In the genomic region with DNA sequence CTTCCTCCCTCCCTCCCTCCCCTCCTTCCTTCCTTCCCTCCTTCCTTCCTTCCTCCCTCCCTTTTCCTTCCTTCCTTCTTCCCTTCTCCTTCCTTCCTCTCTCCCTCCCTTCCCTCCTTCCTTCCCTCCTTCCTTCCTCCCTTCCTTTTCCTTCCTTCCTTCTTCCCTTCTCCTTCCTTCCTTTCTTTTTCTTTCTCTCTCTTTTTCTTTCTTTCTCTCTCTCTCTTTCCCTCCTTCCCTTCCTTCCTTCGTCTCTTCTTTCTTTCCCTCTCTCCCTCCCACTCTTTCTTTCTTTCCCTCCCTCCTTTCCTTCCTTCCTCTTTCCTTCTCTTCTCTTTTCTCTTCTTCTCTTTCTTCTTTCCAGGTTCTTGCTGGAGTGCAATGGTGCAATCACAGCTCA, we compare ENCODE assay signal across 1 cellular context.
TF ChIP-seq lines count a peak whose summit lies in the region.

No MANE protein-coding gene starts in this region.

TF ChIP-seq in K562, 482 proteins besides CTCF, POLR2A, EP300 and RAD21 (continued from another document):
- no peak for TF ChIP-seq VEZF1 (CRISPR knock-in tag; IDR thresholded peaks at IDR 0.05)
- 0 out of 2 replicates have a peak, but pooled peaks have one; percentile 44 for TF ChIP-seq OTX1 (CRISPR knock-in tag; IDR thresholded peaks at IDR 0.05)
- TF ChIP-seq GTF2F1 (IDR thresholded peaks at IDR 0.05; ENCODE audit: low read depth, low read length), result no peak
- no peak for TF ChIP-seq COPS2 (conservative IDR thresholded peaks at IDR 0.05)
- TF ChIP-seq ZNF436 (CRISPR knock-in tag; IDR thresholded peaks at IDR 0.05), result no peak
- TF ChIP-seq RAD51 (IDR thresholded peaks at IDR 0.05; ENCODE audit: borderline replicate concordance, low read depth), result no peak
- no peak for TF ChIP-seq KDM1A (IDR thresholded peaks at IDR 0.05)
- no peak for TF ChIP-seq MCM2 (IDR thresholded peaks at IDR 0.05; ENCODE audit: low read depth)
- no peak for TF ChIP-seq NR2C1 (IDR thresholded peaks at IDR 0.05)
- TF ChIP-seq NR2C1 (tag; IDR thresholded peaks at IDR 0.05), result no peak
- TF ChIP-seq, protein P1, sequence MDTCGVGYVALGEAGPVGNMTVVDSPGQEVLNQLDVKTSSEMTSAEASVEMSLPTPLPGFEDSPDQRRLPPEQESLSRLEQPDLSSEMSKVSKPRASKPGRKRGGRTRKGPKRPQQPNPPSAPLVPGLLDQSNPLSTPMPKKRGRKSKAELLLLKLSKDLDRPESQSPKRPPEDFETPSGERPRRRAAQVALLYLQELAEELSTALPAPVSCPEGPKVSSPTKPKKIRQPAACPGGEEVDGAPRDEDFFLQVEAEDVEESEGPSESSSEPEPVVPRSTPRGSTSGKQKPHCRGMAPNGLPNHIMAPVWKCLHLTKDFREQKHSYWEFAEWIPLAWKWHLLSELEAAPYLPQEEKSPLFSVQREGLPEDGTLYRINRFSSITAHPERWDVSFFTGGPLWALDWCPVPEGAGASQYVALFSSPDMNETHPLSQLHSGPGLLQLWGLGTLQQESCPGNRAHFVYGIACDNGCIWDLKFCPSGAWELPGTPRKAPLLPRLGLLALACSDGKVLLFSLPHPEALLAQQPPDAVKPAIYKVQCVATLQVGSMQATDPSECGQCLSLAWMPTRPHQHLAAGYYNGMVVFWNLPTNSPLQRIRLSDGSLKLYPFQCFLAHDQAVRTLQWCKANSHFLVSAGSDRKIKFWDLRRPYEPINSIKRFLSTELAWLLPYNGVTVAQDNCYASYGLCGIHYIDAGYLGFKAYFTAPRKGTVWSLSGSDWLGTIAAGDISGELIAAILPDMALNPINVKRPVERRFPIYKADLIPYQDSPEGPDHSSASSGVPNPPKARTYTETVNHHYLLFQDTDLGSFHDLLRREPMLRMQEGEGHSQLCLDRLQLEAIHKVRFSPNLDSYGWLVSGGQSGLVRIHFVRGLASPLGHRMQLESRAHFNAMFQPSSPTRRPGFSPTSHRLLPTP (IDR thresholded peaks at IDR 0.05; ENCODE audit: borderline replicate concordance, extremely low read depth, insufficient read length), result no peak
- TF ChIP-seq, protein P2, sequence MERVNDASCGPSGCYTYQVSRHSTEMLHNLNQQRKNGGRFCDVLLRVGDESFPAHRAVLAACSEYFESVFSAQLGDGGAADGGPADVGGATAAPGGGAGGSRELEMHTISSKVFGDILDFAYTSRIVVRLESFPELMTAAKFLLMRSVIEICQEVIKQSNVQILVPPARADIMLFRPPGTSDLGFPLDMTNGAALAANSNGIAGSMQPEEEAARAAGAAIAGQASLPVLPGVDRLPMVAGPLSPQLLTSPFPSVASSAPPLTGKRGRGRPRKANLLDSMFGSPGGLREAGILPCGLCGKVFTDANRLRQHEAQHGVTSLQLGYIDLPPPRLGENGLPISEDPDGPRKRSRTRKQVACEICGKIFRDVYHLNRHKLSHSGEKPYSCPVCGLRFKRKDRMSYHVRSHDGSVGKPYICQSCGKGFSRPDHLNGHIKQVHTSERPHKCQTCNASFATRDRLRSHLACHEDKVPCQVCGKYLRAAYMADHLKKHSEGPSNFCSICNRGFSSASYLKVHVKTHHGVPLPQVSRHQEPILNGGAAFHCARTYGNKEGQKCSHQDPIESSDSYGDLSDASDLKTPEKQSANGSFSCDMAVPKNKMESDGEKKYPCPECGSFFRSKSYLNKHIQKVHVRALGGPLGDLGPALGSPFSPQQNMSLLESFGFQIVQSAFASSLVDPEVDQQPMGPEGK (CRISPR knock-in tag; IDR thresholded peaks at IDR 0.05; ENCODE audit: borderline replicate concordance), result no peak
- no peak for TF ChIP-seq POLR2B (IDR thresholded peaks at IDR 0.05; ENCODE audit: low read depth, partially characterized antibody)
- no peak for TF ChIP-seq PHF8 (IDR thresholded peaks at IDR 0.05; ENCODE audit: borderline replicate concordance, low read length)
- no peak for TF ChIP-seq KAT8 (IDR thresholded peaks at IDR 0.05; ENCODE audit: low read depth)
- TF ChIP-seq THRAP3 (IDR thresholded peaks at IDR 0.05; ENCODE audit: borderline replicate concordance), result no peak
- no peak for TF ChIP-seq NFE2L1 (tag; IDR thresholded peaks at IDR 0.05; ENCODE audit: borderline replicate concordance, low read depth)
- no peak for TF ChIP-seq ZZZ3 (IDR thresholded peaks at IDR 0.05)
- no peak for TF ChIP-seq GATA2 (CRISPR knock-in tag; IDR thresholded peaks at IDR 0.05)
- no peak for TF ChIP-seq PHB2 (IDR thresholded peaks at IDR 0.05; ENCODE audit: low read depth)
- no peak for TF ChIP-seq PML (IDR thresholded peaks at IDR 0.05; ENCODE audit: low read length)
- no peak for TF ChIP-seq ADNP (tag; IDR thresholded peaks at IDR 0.05)
- no peak for TF ChIP-seq FOSL1 (tag; conservative IDR thresholded peaks at IDR 0.05)
- TF ChIP-seq, protein P3, sequence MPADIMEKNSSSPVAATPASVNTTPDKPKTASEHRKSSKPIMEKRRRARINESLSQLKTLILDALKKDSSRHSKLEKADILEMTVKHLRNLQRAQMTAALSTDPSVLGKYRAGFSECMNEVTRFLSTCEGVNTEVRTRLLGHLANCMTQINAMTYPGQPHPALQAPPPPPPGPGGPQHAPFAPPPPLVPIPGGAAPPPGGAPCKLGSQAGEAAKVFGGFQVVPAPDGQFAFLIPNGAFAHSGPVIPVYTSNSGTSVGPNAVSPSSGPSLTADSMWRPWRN (IDR thresholded peaks at IDR 0.05; ENCODE audit: low read depth), result no peak
- TF ChIP-seq FUS (optimal IDR thresholded peaks at IDR 0.05; ENCODE audit: low read depth, low read length), result no peak
- no peak for TF ChIP-seq XRCC3 (IDR thresholded peaks at IDR 0.05)
- no peak for TF ChIP-seq DACH1 (IDR thresholded peaks at IDR 0.05; ENCODE audit: partially characterized antibody)
- TF ChIP-seq ZNF57 (CRISPR knock-in tag; IDR thresholded peaks at IDR 0.05), result no peak
- TF ChIP-seq PHF21A (IDR thresholded peaks at IDR 0.05; ENCODE audit: borderline replicate concordance, low read depth), result no peak
- no peak for TF ChIP-seq GATAD2A (IDR thresholded peaks at IDR 0.05)
- TF ChIP-seq, protein P4, sequence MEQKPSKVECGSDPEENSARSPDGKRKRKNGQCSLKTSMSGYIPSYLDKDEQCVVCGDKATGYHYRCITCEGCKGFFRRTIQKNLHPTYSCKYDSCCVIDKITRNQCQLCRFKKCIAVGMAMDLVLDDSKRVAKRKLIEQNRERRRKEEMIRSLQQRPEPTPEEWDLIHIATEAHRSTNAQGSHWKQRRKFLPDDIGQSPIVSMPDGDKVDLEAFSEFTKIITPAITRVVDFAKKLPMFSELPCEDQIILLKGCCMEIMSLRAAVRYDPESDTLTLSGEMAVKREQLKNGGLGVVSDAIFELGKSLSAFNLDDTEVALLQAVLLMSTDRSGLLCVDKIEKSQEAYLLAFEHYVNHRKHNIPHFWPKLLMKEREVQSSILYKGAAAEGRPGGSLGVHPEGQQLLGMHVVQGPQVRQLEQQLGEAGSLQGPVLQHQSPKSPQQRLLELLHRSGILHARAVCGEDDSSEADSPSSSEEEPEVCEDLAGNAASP (IDR thresholded peaks at IDR 0.05), result no peak
- TF ChIP-seq, protein P5, sequence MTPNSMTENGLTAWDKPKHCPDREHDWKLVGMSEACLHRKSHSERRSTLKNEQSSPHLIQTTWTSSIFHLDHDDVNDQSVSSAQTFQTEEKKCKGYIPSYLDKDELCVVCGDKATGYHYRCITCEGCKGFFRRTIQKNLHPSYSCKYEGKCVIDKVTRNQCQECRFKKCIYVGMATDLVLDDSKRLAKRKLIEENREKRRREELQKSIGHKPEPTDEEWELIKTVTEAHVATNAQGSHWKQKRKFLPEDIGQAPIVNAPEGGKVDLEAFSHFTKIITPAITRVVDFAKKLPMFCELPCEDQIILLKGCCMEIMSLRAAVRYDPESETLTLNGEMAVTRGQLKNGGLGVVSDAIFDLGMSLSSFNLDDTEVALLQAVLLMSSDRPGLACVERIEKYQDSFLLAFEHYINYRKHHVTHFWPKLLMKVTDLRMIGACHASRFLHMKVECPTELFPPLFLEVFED (CRISPR knock-in tag; conservative IDR thresholded peaks at IDR 0.05), result peak; percentile 71; the same call in 1 of the 2 replicates
- no peak for TF ChIP-seq ZFP1 (CRISPR knock-in tag; IDR thresholded peaks at IDR 0.05)
- no peak for TF ChIP-seq SMARCA4 (IDR thresholded peaks at IDR 0.05)
- TF ChIP-seq E2F6 (IDR thresholded peaks at IDR 0.05; ENCODE audit: borderline replicate concordance in 1 of 2, extremely low read depth in 1 of 2, insufficient read depth in 1 of 2, insufficient read length in 1 of 2, low read depth in 1 of 2, low read length in 1 of 2, poor library complexity in 1 of 2, severe bottlenecking in 1 of 2), result no peak
- 0 out of 2 replicates have a peak, but pooled peaks have one; percentile 17 for TF ChIP-seq DIDO1 (tag; IDR thresholded peaks at IDR 0.05; ENCODE audit: low read depth)
- TF ChIP-seq, protein P6, sequence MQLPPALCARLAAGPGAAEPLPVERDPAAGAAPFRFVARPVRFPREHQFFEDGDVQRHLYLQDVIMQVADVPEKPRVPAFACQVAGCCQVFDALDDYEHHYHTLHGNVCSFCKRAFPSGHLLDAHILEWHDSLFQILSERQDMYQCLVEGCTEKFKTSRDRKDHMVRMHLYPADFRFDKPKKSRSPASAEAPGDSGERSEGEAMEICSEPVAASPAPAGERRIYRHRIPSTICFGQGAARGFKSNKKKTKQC (CRISPR knock-in tag; IDR thresholded peaks at IDR 0.05), result no peak
- TF ChIP-seq, protein P7, sequence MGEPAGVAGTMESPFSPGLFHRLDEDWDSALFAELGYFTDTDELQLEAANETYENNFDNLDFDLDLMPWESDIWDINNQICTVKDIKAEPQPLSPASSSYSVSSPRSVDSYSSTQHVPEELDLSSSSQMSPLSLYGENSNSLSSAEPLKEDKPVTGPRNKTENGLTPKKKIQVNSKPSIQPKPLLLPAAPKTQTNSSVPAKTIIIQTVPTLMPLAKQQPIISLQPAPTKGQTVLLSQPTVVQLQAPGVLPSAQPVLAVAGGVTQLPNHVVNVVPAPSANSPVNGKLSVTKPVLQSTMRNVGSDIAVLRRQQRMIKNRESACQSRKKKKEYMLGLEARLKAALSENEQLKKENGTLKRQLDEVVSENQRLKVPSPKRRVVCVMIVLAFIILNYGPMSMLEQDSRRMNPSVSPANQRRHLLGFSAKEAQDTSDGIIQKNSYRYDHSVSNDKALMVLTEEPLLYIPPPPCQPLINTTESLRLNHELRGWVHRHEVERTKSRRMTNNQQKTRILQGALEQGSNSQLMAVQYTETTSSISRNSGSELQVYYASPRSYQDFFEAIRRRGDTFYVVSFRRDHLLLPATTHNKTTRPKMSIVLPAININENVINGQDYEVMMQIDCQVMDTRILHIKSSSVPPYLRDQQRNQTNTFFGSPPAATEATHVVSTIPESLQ (CRISPR knock-in tag; IDR thresholded peaks at IDR 0.05), result no peak
- no peak for TF ChIP-seq PCBP1 (IDR thresholded peaks at IDR 0.05; ENCODE audit: low read depth, low read length, poor library complexity, severe bottlenecking)
- TF ChIP-seq, protein P8, sequence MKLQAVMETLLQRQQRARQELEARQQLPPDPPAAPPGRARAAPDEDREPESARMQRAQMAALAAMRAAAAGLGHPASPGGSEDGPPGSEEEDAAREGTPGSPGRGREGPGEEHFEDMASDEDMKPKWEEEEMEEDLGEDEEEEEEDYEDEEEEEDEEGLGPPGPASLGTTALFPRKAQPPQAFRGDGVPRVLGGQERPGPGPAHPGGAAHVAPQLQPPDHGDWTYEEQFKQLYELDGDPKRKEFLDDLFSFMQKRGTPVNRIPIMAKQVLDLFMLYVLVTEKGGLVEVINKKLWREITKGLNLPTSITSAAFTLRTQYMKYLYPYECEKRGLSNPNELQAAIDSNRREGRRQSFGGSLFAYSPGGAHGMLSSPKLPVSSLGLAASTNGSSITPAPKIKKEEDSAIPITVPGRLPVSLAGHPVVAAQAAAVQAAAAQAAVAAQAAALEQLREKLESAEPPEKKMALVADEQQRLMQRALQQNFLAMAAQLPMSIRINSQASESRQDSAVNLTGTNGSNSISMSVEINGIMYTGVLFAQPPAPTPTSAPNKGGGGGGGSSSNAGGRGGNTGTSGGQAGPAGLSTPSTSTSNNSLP (IDR thresholded peaks at IDR 0.05; ENCODE audit: borderline replicate concordance, low read depth, low read length), result no peak
- TF ChIP-seq HBP1 (CRISPR knock-in tag; IDR thresholded peaks at IDR 0.05), result 0 out of 2 replicates have a peak, but pooled peaks have one; percentile 41
- no peak for TF ChIP-seq ZNF217 (CRISPR knock-in tag; IDR thresholded peaks at IDR 0.05)
- TF ChIP-seq RBM22 (IDR thresholded peaks at IDR 0.05; ENCODE audit: low read depth, low read length, poor library complexity, severe bottlenecking), result no peak
- TF ChIP-seq RFX1 (IDR thresholded peaks at IDR 0.05), result no peak
- TF ChIP-seq CREBBP (IDR thresholded peaks at IDR 0.05; ENCODE audit: low read depth, low read length), result no peak
- no peak for TF ChIP-seq CBX2 (IDR thresholded peaks at IDR 0.05; ENCODE audit: insufficient read depth, low read length, poor library complexity, severe bottlenecking)
- TF ChIP-seq MCM5 (IDR thresholded peaks at IDR 0.05; ENCODE audit: low read depth), result no peak
